14 cellular contexts compared by ENCODE assay signal in the genomic region with DNA sequence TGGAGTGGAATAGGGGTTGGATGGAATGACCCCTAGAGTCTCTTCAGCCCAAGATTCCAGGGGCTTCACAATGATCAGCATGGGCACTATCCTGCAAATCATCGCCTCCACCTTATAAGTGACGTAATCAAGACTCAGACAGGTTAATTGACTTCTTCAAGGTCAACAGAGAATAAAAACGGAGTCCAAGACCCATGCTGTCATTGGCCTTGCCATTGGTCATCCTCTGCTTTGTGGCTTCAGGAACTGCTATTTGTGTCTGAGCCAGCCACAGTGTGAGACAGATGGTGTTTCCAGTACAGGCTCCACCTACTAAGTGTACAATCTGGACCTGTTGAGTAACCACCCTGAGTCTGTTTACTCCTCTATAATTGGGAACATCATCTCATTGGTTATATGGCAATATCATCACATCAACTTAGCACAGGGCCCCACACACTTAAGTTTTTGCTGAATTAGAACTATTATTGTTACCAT.
DNase-seq lines count a peak whose midpoint lies in the region.
"Had no signal": no experiment of that assay in that cellular context is flagged by ENCODE, and none has a peak within 500 bp of the region (broad histone marks: within the 10 kb centered on the region; RNA-seq: fewer than 3 reads in every experiment).

No MANE protein-coding gene starts in this region.

- H3K36me3 ChIP-seq in Karpas-422 (ENCODE audit: insufficient read depth, low read length), result no peaks in the 10 kb centered on the region
- H3K36me3 ChIP-seq: ovary, transverse colon had no signal

- no peaks in the 10 kb centered on the region for H3K9me2 ChIP-seq in Karpas-422 (replicated peaks; ENCODE audit: insufficient read depth, low read length)

- no peak overlapping the region for H3K4me2 ChIP-seq in Karpas-422 (ENCODE audit: low read depth, low read length, poor library complexity, severe bottlenecking)

- DNase-seq in DMS 273 treated with DMSO at 0.1 percent for 48 hours (lab: John Stamatoyannopoulos, UW), result peak; percentile 75
- peak; percentile 22 for DNase-seq in NCI-H1694 (lab: John Stamatoyannopoulos, UW)
- peak; percentile 92 for DNase-seq in cerebellum (ENCODE audit: low spot score)
- DNase-seq in myocyte (ENCODE audit: low read depth), result peak; percentile 94
- no peak for DNase-seq in stimulated activated CD4-positive, alpha-beta T cell treated with anti-CD3 and anti-CD28 coated beads, Interleukin-4, amount 100 ng/mL, for 24 hours
- DNase-seq in GM19240 (ENCODE audit: insufficient read length, low spot score), result no peak
- no peak for DNase-seq in activated T-cell treated with anti-CD3 and anti-CD28 coated beads for 4 hours
- no peak for DNase-seq in Karpas-422
- DNase-seq: activated CD4-positive, CD25-positive, alpha-beta regulatory T cell treated with anti-CD3 and anti-CD28 coated beads, Interleukin-2, amount 50 U/mL, for 72 hours; DMS153; NCI-H1092 treated with DMSO at 0.1 percent for 48 hours; transverse colon had no signal

- H3K4me3 ChIP-seq in Karpas-422 (ENCODE audit: low read length), result no peak overlapping the region
- H3K4me3 ChIP-seq: dorsolateral prefrontal cortex, ovary, transverse colon had no signal

- H2AFZ ChIP-seq in Karpas-422 (ENCODE audit: low read length), result no peak overlapping the region

- 0 out of 2 replicates have a peak, but pooled peaks cover 4% of the 10 kb centered on the region for H4K20me1 ChIP-seq in Karpas-422 (ENCODE audit: insufficient read depth, low read depth, low read length)

- no peak overlapping the region for H3K9ac ChIP-seq in Karpas-422 (ENCODE audit: low read length)

- H3K27ac ChIP-seq in Karpas-422 (ENCODE audit: low read length), result no peak overlapping the region
- H3K27ac ChIP-seq: dorsolateral prefrontal cortex, ovary, transverse colon had no signal

- no peaks in the 10 kb centered on the region for H3K9me3 ChIP-seq in Karpas-422 (ENCODE audit: low read length)
- H3K9me3 ChIP-seq: ovary, transverse colon had no signal

- no peaks in the 10 kb centered on the region for H3K27me3 ChIP-seq in Karpas-422 (ENCODE audit: low read length)
- H3K27me3 ChIP-seq: dorsolateral prefrontal cortex, ovary, transverse colon had no signal

- H3K79me2 ChIP-seq in Karpas-422 (ENCODE audit: low read length), result no peaks in the 10 kb centered on the region

- H3K4me1 ChIP-seq in Karpas-422 (ENCODE audit: low read length), result peaks cover 16% of the 10 kb centered on the region
- H3K4me1 ChIP-seq: transverse colon had no signal

Comparison
In these comparisons a context has a peak if more than half of its experiments do, and no peak if none do; other contexts are left out.
1. DNase-seq: peak in DMS 273 treated with DMSO at 0.1 percent for 48 hours (single experiment), NCI-H1694 (single experiment), cerebellum (single experiment) and myocyte (single experiment); none in stimulated activated CD4-positive, alpha-beta T cell treated with anti-CD3 and anti-CD28 coated beads, Interleukin-4, amount 100 ng/mL, for 24 hours (single experiment), GM19240 (single experiment), activated T-cell treated with anti-CD3 and anti-CD28 coated beads for 4 hours (single experiment) and Karpas-422 (single experiment).